In the genomic region with DNA sequence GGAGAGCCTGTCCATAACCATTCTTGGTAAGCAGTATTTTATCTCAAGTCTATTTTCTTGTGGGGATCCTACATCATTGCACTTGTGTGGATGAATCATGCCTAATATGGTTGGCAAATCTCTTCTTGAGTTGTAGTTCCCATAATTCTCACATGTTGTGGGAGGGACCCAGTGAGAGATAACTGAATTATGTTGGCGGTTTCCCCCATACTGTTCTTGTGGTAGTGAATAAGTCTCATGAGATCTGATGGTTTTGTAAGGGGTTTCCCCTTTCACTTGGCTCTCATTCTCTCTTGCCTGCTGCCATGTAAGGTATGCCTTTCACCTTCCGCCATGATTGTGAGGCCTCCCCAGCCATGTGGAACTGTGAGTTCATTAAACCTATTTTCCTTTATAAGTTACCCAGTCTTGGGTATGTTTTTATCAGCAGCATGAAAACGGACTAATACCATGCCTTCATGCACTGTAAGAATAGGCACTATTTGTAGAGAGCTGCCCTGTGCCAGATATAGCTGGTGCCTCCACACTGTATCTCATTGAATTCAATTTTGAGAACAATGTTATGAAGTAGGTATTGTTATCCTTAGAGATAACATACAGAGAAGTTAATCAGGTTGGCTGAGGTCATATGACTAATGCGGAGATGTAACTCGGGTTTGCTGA, we compare ENCODE assay signal across 12 cellular contexts.
DNase-seq lines count a peak whose midpoint lies in the region; ATAC-seq, FAIRE-seq and TF ChIP-seq lines count a peak whose summit lies in the region.
"Had no signal": no experiment of that assay in that cellular context is flagged by ENCODE, and none has a peak within 500 bp of the region (broad histone marks: within the 10 kb centered on the region; RNA-seq: fewer than 3 reads in every experiment).

No MANE protein-coding gene starts in this region.

- no peak for FAIRE-seq in GM12891 (lab: Jason Lieb, UNC)

- TF ChIP-seq POLR2A in GM12891 (IDR thresholded peaks at IDR 0.05; ENCODE audit: low read depth, low read length), result no peak

- H3K36me3 Mint-ChIP-seq in activated T-cell treated with anti-CD3 and anti-CD28 coated beads, Interleukin-2, amount 50 U/mL, for 4 hours (ENCODE audit: insufficient read depth), result peaks cover 15% of the 10 kb centered on the region

- peak; percentile 16 for DNase-seq in activated T-cell treated with anti-CD3 and anti-CD28 coated beads for 24 hours (ENCODE audit: low read depth)
- no peak for DNase-seq in activated T-cell treated with anti-CD3 and anti-CD28 coated beads for 4 hours
- no peak for DNase-seq in activated T-cell treated with anti-CD3 and anti-CD28 coated beads, Interleukin-2, amount 50 U/mL, for 4 hours
- peak in 2 of 3 donors; percentile 9 to 11 for DNase-seq in stimulated activated CD4-positive, alpha-beta T cell treated with anti-CD3 and anti-CD28 coated beads, TNF-alpha, amount 100 ng/mL, for 48 hours (ENCODE audit: low read depth in 3 of 3)
- no peak for DNase-seq in NCI-H2081 treated with DMSO at 0.1 percent for 48 hours (lab: John Stamatoyannopoulos, UW)
- DNase-seq in GM12891 (ENCODE audit: insufficient read length, low spot score), result no peak
- DNase-seq in NCI-H146 treated with DMSO at 0.1 percent for 48 hours (lab: John Stamatoyannopoulos, UW; ENCODE audit: unreplicated experiment), result no peak
- DNase-seq: DMS153; HFFc6; stimulated activated CD8-positive, alpha-beta memory T cell treated with anti-CD3 and anti-CD28 coated beads, Interleukin-4, amount 100 ng/mL, for 48 hours; uterus had no signal

- H3K27me3 Mint-ChIP-seq in activated T-cell treated with anti-CD3 and anti-CD28 coated beads, Interleukin-2, amount 50 U/mL, for 4 hours (ENCODE audit: low read depth), result no peaks in the 10 kb centered on the region

- peaks cover 64% of the 10 kb centered on the region for H3K4me1 Mint-ChIP-seq in activated T-cell treated with anti-CD3 and anti-CD28 coated beads, Interleukin-2, amount 50 U/mL, for 4 hours (ENCODE audit: low read depth)

- no peak overlapping the region for H3K4me3 Mint-ChIP-seq in activated T-cell treated with anti-CD3 and anti-CD28 coated beads, Interleukin-2, amount 50 U/mL, for 4 hours
- H3K4me3 Mint-ChIP-seq: HFFc6 had no signal

- H3K9me3 Mint-ChIP-seq in activated T-cell treated with anti-CD3 and anti-CD28 coated beads, Interleukin-2, amount 50 U/mL, for 4 hours, result peaks cover 4% of the 10 kb centered on the region

- peak; percentile 43 for ATAC-seq in HG02678 (IDR thresholded peaks at IDR 0.05; ENCODE audit: unreplicated experiment)
- ATAC-seq in activated T-cell treated with anti-CD3 and anti-CD28 coated beads, Interleukin-2, amount 50 U/mL, for 4 hours, result peak; percentile 88 to 90

TF ChIP-seq in GM12891, 5 proteins besides CTCF, POLR2A, EP300 and RAD21:
- TF ChIP-seq SPI1 (IDR thresholded peaks at IDR 0.05; ENCODE audit: low read depth, low read length), result no peak
- TF ChIP-seq TAF1 (IDR thresholded peaks at IDR 0.05; ENCODE audit: low read depth, low read length), result no peak
- TF ChIP-seq POU2F2 (IDR thresholded peaks at IDR 0.05; ENCODE audit: low read depth, low read length), result no peak
- no peak for TF ChIP-seq PAX5 (IDR thresholded peaks at IDR 0.05; ENCODE audit: insufficient read depth, low read length, severe bottlenecking)
- no peak for TF ChIP-seq POLR2AphosphoS5 (IDR thresholded peaks at IDR 0.05; ENCODE audit: low read depth, low read length)

Comparison
In these comparisons a context has a peak if more than half of its experiments do, and no peak if none do; other contexts are left out.
1. DNase-seq: peak in activated T-cell treated with anti-CD3 and anti-CD28 coated beads for 24 hours (single experiment) and stimulated activated CD4-positive, alpha-beta T cell treated with anti-CD3 and anti-CD28 coated beads, TNF-alpha, amount 100 ng/mL, for 48 hours (2 of 3); none in activated T-cell treated with anti-CD3 and anti-CD28 coated beads for 4 hours (single experiment), activated T-cell treated with anti-CD3 and anti-CD28 coated beads, Interleukin-2, amount 50 U/mL, for 4 hours (single experiment), NCI-H2081 treated with DMSO at 0.1 percent for 48 hours (single experiment), GM12891 (single experiment) and NCI-H146 treated with DMSO at 0.1 percent for 48 hours (single experiment).